ENCODE assay signal across 1 cellular context in the genomic region with DNA sequence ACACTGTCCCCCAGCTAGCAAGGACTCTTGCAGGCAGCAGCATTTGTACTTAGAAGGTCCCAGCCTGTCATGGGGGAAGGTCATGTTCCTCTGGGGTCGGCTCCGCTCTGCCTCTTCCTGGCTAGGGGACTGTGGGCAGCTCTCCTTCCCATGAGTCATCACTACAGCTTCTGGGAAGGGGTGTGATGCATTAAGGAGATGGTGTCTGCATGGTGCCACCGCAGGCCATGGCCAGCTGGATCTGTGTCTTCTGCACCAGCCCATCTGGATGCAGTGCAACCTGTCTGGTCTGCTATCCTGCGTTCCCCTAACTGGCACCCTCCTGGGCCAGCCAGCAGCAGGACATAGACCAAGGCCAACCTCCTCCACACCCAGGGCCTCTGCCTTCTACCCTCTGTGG.
A peak's percentile ranks its signal among the peaks of the same experiment; 100 is the strongest.
TF ChIP-seq lines count a peak whose summit lies in the region.

No MANE protein-coding gene starts in this region.

TF ChIP-seq in K562, 482 proteins besides CTCF, POLR2A, EP300 and RAD21:
- TF ChIP-seq NR1H2 (CRISPR knock-in tag; IDR thresholded peaks at IDR 0.05) = no peak
- TF ChIP-seq, protein P1, sequence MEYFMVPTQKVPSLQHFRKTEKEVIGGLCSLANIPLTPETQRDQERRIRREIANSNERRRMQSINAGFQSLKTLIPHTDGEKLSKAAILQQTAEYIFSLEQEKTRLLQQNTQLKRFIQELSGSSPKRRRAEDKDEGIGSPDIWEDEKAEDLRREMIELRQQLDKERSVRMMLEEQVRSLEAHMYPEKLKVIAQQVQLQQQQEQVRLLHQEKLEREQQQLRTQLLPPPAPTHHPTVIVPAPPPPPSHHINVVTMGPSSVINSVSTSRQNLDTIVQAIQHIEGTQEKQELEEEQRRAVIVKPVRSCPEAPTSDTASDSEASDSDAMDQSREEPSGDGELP (CRISPR knock-in tag; IDR thresholded peaks at IDR 0.05; ENCODE audit: borderline replicate concordance) = no peak
- peak; percentile 55; the same call in 1 of the 2 replicates for TF ChIP-seq JUND (IDR thresholded peaks at IDR 0.05; ENCODE audit: borderline replicate concordance, low read depth, low read length)
- TF ChIP-seq JUND (tag; IDR thresholded peaks at IDR 0.05; ENCODE audit: borderline replicate concordance, low read depth, low read length) = 0 out of 3 replicates have a peak, but pooled peaks have one; percentile 27
- TF ChIP-seq, protein P2, sequence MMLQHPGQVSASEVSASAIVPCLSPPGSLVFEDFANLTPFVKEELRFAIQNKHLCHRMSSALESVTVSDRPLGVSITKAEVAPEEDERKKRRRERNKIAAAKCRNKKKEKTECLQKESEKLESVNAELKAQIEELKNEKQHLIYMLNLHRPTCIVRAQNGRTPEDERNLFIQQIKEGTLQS (IDR thresholded peaks at IDR 0.05) = peak; percentile 62
- TF ChIP-seq, protein P2 (CRISPR knock-in tag; conservative IDR thresholded peaks at IDR 0.05) = no peak
- 0 out of 2 replicates have a peak, but pooled peaks have one; percentile 31 for TF ChIP-seq FOSL1 (tag; conservative IDR thresholded peaks at IDR 0.05)
- TF ChIP-seq SMC3 (conservative IDR thresholded peaks at IDR 0.05; ENCODE audit: insufficient read depth, low read depth, low read length) = no peak
- no peak for TF ChIP-seq SMAD3 (CRISPR knock-in tag; conservative IDR thresholded peaks at IDR 0.05)
TF ChIP-seq in K562: peak in this region for 3.
